7 cellular contexts compared by ENCODE assay signal in the genomic region with DNA sequence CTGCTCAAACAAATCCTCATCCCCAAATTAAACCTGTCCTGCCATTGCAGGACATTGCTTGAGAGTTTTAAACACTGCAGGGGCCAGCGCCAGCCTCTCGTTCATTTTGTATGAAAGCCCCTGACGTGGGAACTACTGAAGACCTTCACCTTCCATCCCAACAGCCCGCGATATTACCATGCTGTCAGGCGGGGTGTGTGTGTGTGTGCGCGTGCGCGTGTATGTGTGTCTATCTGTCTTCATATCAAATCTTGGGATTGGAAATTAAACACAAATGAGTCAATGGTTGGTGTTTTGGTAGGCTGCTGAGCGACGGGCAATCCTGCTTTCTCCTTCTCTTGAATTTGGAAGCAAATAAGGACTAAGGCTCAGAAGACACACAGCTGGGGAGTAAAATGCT.
"Had no signal": no experiment of that assay in that cellular context is flagged by ENCODE, and none has a peak within 500 bp of the region (broad histone marks: within the 10 kb centered on the region; RNA-seq: fewer than 3 reads in every experiment).

No MANE protein-coding gene starts in this region.

- ATAC-seq: GM23338 had no signal

- FAIRE-seq: H1, H54, HTR-8/SVneo had no signal

- H3K4me3 ChIP-seq: GM23338 had no signal

- DNase-seq: H9, HCEC 1CT, IMR-90 had no signal
